ENCODE assay signal across 8 cellular contexts in the genomic region with DNA sequence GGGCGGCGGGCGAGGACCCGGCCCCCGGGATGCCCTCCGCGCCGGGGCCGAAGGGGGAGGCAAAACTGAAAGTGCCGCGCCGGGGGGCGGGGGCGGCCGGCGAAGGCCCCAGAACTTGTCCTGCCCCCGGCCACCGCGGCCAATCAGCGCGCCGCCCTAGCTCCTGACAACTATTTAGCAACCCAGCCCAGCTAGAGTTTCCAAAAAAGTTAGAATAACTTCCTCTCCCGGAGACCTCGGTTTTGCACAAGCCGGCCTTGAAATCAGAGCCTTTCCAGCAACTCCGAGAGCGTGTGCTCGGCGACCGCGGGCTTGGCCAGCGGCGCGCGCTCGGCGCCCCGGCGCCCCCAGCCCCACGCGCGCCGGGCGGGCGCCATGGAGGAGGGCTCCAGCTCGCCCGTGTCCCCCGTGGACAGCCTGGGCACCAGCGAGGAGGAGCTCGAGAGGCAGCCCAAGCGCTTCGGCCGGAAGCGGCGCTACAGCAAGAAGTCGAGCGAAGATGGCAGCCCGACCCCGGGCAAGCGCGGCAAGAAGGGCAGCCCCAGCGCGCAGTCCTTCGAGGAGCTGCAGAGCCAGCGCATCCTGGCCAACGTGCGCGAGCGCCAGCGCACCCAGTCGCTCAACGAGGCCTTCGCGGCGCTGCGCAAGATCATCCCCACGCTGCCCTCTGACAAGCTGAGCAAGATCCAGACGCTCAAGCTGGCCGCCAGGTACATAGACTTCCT. TPM values are rescaled to one million over a fixed set of nuclear protein-coding genes. Genes with fewer than 3 reads are reported as not detected.
DNase-seq lines count a peak whose midpoint lies in the region; ATAC-seq and TF ChIP-seq lines count a peak whose summit lies in the region.

A gene (plus strand): TSS at position 245 of the 725 bp plus-strand sequence. CDS start 131 bp downstream, at position 376.

- peak; percentile 96 for DNase-seq in AG09319 (ENCODE audit: extremely low read depth, low read depth)
- peak; percentile 6 for DNase-seq in NCI-H69 (lab: John Stamatoyannopoulos, UW)
- peak; percentile 97 for DNase-seq in fibroblast of gingiva (ENCODE audit: low read depth)
- DNase-seq in RKO (ENCODE audit: low spot score), result no peak
- DNase-seq in occipital lobe (lab: John Stamatoyannopoulos, UW), result no peak
- no peak for DNase-seq in activated CD4-positive, alpha-beta T cell treated with anti-CD3 and anti-CD28 coated beads, Interleukin-2, amount 50 U/mL, for 1 hour
- no peak for DNase-seq in stimulated activated naive CD8-positive, alpha-beta T cell treated with anti-CD3 and anti-CD28 coated beads, Interleukin-15, amount 100 ng/mL, for 72 hours

- no peaks in the 10 kb centered on the region for H3K9me3 ChIP-seq in neural cell (ENCODE audit: low read length)

- TF ChIP-seq CTCF in AG09319 (IDR thresholded peaks at IDR 0.05; ENCODE audit: low read depth, low read length) (no peak; the same call in 1 of the 2 replicates), neural cell (IDR thresholded peaks at IDR 0.05; ENCODE audit: poor library complexity, severe bottlenecking) (no peak)

- H3K4me1 Mint-ChIP-seq in stimulated activated naive CD8-positive, alpha-beta T cell treated with anti-CD3 and anti-CD28 coated beads, Interleukin-15, amount 100 ng/mL, for 72 hours, result no peaks in the 10 kb centered on the region

- peak within 1 kb of the TSS; percentile 66 for H3K4me3 ChIP-seq in neural cell (ENCODE audit: low read length)

- peaks cover 80% of the 10 kb centered on the region for H3K27me3 ChIP-seq in neural cell (ENCODE audit: insufficient read depth, low read depth, low read length)

- no peaks in the 10 kb centered on the region for H3K9me2 ChIP-seq in neural cell (ENCODE audit: insufficient read depth, low read length)

- no peak for TF ChIP-seq RAD21 in neural cell (conservative IDR thresholded peaks at IDR 0.05)

- no peak for TF ChIP-seq EP300 in neural cell (conservative IDR thresholded peaks at IDR 0.05; ENCODE audit: poor library complexity, severe bottlenecking)

- no peak within 1 kb of the TSS for H2AFZ ChIP-seq in neural cell (ENCODE audit: low read depth, low read length)

- no peak within 1 kb of the TSS for H3K27ac Mint-ChIP-seq in stimulated activated naive CD8-positive, alpha-beta T cell treated with anti-CD3 and anti-CD28 coated beads, Interleukin-15, amount 100 ng/mL, for 72 hours

- H3K9me3 Mint-ChIP-seq in stimulated activated naive CD8-positive, alpha-beta T cell treated with anti-CD3 and anti-CD28 coated beads, Interleukin-15, amount 100 ng/mL, for 72 hours, result no peaks in the 10 kb centered on the region

- no peak for ATAC-seq in stimulated activated naive CD8-positive, alpha-beta T cell treated with anti-CD3 and anti-CD28 coated beads, Interleukin-15, amount 100 ng/mL, for 72 hours

- peaks cover 76% of the 10 kb centered on the region for H3K27me3 Mint-ChIP-seq in stimulated activated naive CD8-positive, alpha-beta T cell treated with anti-CD3 and anti-CD28 coated beads, Interleukin-15, amount 100 ng/mL, for 72 hours

- H4K20me1 ChIP-seq in neural cell (ENCODE audit: insufficient read depth), result no peaks in the 10 kb centered on the region

- no peak within 1 kb of the TSS for H3K9ac ChIP-seq in neural cell (ENCODE audit: low read length)

- peak within 1 kb of the TSS; percentile 62 for H3K4me2 ChIP-seq in neural cell (ENCODE audit: low read length)

- H3K4me3 Mint-ChIP-seq in stimulated activated naive CD8-positive, alpha-beta T cell treated with anti-CD3 and anti-CD28 coated beads, Interleukin-15, amount 100 ng/mL, for 72 hours, result peak within 1 kb of the TSS in 1 of 2 donors; percentile 35

- H3K79me2 ChIP-seq in neural cell (replicated peaks; ENCODE audit: insufficient read depth, low read length), result no peaks in the 10 kb centered on the region

- no peaks in the 10 kb centered on the region for H3K36me3 ChIP-seq in neural cell (ENCODE audit: insufficient read depth, low read length)

- H3F3A ChIP-seq in neural cell (ENCODE audit: insufficient read depth, low read length, poor library complexity, severe bottlenecking), result no peaks in the 10 kb centered on the region

- H3K27ac ChIP-seq in neural cell (ENCODE audit: low read length), result no peak within 1 kb of the TSS

TF ChIP-seq in neural cell, 6 proteins besides CTCF, POLR2A, EP300 and RAD21:
- peak; percentile 14 for TF ChIP-seq MXI1 (conservative IDR thresholded peaks at IDR 0.05; ENCODE audit: poor library complexity, severe bottlenecking)
- no peak for TF ChIP-seq SMC3 (conservative IDR thresholded peaks at IDR 0.05; ENCODE audit: poor library complexity)
TF ChIP-seq in neural cell: peak in this region for 1.

RNA-seq across cellular contexts. Expression of the gene that starts here (rescaled TPM):
- polyA plus RNA-seq in neural cell, result not detected in 2 replicates
- polyA minus RNA-seq in neural cell, result not detected in 2 replicates
- 0.16 TPM for total RNA-seq in occipital lobe

Comparison
In these comparisons a context has a peak if more than half of its experiments do, and no peak if none do; other contexts are left out.
1. DNase-seq: peak in AG09319 (single experiment), NCI-H69 (single experiment) and fibroblast of gingiva (single experiment); none in RKO (single experiment), occipital lobe (single experiment), activated CD4-positive, alpha-beta T cell treated with anti-CD3 and anti-CD28 coated beads, Interleukin-2, amount 50 U/mL, for 1 hour (single experiment) and stimulated activated naive CD8-positive, alpha-beta T cell treated with anti-CD3 and anti-CD28 coated beads, Interleukin-15, amount 100 ng/mL, for 72 hours (0 of 2).